8 cellular contexts compared by ENCODE assay signal in the genomic region with DNA sequence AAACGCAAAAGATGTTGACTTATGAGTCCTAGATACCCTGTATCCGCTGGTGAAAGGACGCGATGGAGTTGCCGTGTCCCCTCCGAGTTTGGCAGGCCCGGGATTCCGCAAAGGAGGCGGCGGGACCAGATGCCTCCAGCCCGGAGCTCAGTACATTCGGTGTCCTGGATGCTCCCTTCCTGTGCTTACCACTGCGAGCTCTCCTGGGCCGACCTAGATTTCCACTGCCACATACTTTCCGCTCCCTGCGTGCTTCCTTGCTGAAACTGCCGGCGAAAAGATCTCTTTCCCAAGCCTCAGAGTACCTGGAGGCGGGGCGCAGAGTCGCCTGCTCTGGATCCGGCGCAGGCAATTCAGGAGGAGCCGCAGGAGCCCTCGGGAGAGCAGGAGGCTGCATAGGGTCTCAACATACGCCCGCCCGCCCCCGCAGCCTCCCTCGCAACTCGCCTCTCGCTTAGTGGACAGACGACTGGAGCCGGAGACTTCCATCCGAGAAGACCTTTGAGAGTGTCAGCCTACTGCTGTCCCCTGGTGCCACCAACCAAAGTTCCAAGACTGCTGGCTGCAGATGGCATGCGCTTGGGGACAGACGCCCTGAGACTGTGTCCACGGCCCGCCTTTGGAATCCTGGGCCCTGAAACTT. TPM values are rescaled to one million over a fixed set of nuclear protein-coding genes. Genes with fewer than 3 reads are reported as not detected.
DNase-seq lines count a peak whose midpoint lies in the region; ATAC-seq and TF ChIP-seq lines count a peak whose summit lies in the region.
"Had no signal": no experiment of that assay in that cellular context is flagged by ENCODE, and none has a peak within 500 bp of the region (broad histone marks: within the 10 kb centered on the region; RNA-seq: fewer than 3 reads in every experiment).

No MANE protein-coding gene starts in this region.

- in situ Hi-C loops in brain microvascular endothelial cell (cut with HindIII; ENCODE audit: low pct_ligation_motif_present, low sequenced_read_pairs) = no loop called here

- ATAC-seq in GM21737 (IDR thresholded peaks at IDR 0.05; ENCODE audit: unreplicated experiment) = no peak

- H3K9me3 ChIP-seq in HUES64 (ENCODE audit: insufficient read depth, low read depth, low read length) = no peaks in the 10 kb centered on the region
- peaks cover 0 to 4% (median under 1%) of the 10 kb centered on the region in 4 donors for H3K9me3 ChIP-seq in stomach
- no peaks in the 10 kb centered on the region for H3K9me3 ChIP-seq in CD4-positive, alpha-beta memory T cell (ENCODE audit: control insufficient read depth in 1 of 2, low read length in 2 of 2)

- TF ChIP-seq CTCF in brain microvascular endothelial cell (IDR thresholded peaks at IDR 0.05; ENCODE audit: low read depth, low read length, missing control alignments) = no peak
- no peak for TF ChIP-seq CTCF in stomach (IDR thresholded peaks at IDR 0.05)

- no peak overlapping the region for H3K4me3 Mint-ChIP-seq in CD4-positive, alpha-beta memory T cell

- no peaks in the 10 kb centered on the region for H3K9me3 Mint-ChIP-seq in CD4-positive, alpha-beta memory T cell

- TF ChIP-seq POLR2A in stomach (IDR thresholded peaks at IDR 0.05) = no peak

- H3K27me3 ChIP-seq in HUES64 (ENCODE audit: insufficient read depth, low read length) = peaks cover 89% of the 10 kb centered on the region
- no peaks in the 10 kb centered on the region for H3K27me3 ChIP-seq in brain microvascular endothelial cell (replicated peaks)
- peaks cover 30 to 100% (median 65%) of the 10 kb centered on the region in 3 donors for H3K27me3 ChIP-seq in stomach
- no peaks in the 10 kb centered on the region for H3K27me3 ChIP-seq in CD4-positive, alpha-beta memory T cell (ENCODE audit: insufficient read depth, low read length)

- H3K27ac ChIP-seq in HUES64 (ENCODE audit: low read depth, low read length) (no peak overlapping the region), brain microvascular endothelial cell (no peak overlapping the region), stomach (peak overlapping the region in 1 of 5 donors; percentile 30)
- no peak overlapping the region for H3K27ac ChIP-seq in CD4-positive, alpha-beta memory T cell (ENCODE audit: low read depth, low read length)

- H3K27ac Mint-ChIP-seq in CD4-positive, alpha-beta memory T cell = no peak overlapping the region

- no peaks in the 10 kb centered on the region for H3K27me3 Mint-ChIP-seq in CD4-positive, alpha-beta memory T cell

- 3% methylated on average over 39 of the region's 39 CpGs for WGBS in HUES64
- WGBS in stomach, 5 donors = 4 to 14% (median 10%) methylated on average over 25 to 39 of the region's 39 CpGs

- CTCF ChIA-PET in CD4-positive, alpha-beta memory T cell (lab: Charles Lee; ENCODE audit: partially characterized antibody) = interaction anchor here (2.1 kb wide), 1 partner anchor 91 kb away, joined by 8 read pairs; no protein-coding TSS in a partner anchor

- no peaks in the 10 kb centered on the region for H3K36me3 ChIP-seq in HUES64 (ENCODE audit: insufficient read depth, low read length)
- H3K36me3 ChIP-seq in brain microvascular endothelial cell (replicated peaks) = no peaks in the 10 kb centered on the region
- H3K36me3 ChIP-seq in stomach = no peaks in the 10 kb centered on the region
- no peaks in the 10 kb centered on the region for H3K36me3 ChIP-seq in CD4-positive, alpha-beta memory T cell (ENCODE audit: insufficient read depth, low read length)

- POLR2A ChIA-PET in CD4-positive, alpha-beta memory T cell (lab: Charles Lee; ENCODE audit: partially characterized antibody) = interaction anchor here (12.9 to 13.4 kb wide), 2 partner anchors 8 to 23 kb away, joined by 765 to 991 read pairs; no protein-coding TSS in a partner anchor

- intact Hi-C loops in stomach (cut with DNase I; ENCODE audit: low total_unique reads) = no loop called here
- intact Hi-C loops in CD4-positive, alpha-beta memory T cell (cut with micrococcal nuclease) = no loop called here

- peaks cover 11% of the 10 kb centered on the region for H3K4me1 ChIP-seq in HUES64 (ENCODE audit: insufficient read depth, low read length)
- H3K4me1 ChIP-seq in stomach = peaks cover 0 to 12% (median 10%) of the 10 kb centered on the region in 4 donors
- peaks cover 17% of the 10 kb centered on the region for H3K4me1 ChIP-seq in CD4-positive, alpha-beta memory T cell (ENCODE audit: insufficient read depth, low read length)

- no peak for TF ChIP-seq EP300 in stomach (IDR thresholded peaks at IDR 0.05)

- peaks cover 4 to 18% (median 9%) of the 10 kb centered on the region in 4 donors for H3K4me1 Mint-ChIP-seq in CD4-positive, alpha-beta memory T cell

- H3K4me3 ChIP-seq in HUES64 (ENCODE audit: low read length) (peak overlapping the region; percentile 54), brain microvascular endothelial cell (ENCODE audit: low read depth, low read length) (peak overlapping the region; percentile 59), stomach (peak overlapping the region; percentile 3 to 33 (median 11))
- H3K4me3 ChIP-seq in CD4-positive, alpha-beta memory T cell (ENCODE audit: low read length in 2 of 2) = no peak overlapping the region

- DNase-seq in brain microvascular endothelial cell = no peak
- peak; percentile 57 for DNase-seq in iris pigment epithelial cell (ENCODE audit: low read depth)
- DNase-seq in stomach = no peak
- DNase-seq in medulla oblongata (ENCODE audit: extremely low spot score) = no peak
- no peak for DNase-seq in CD4-positive, alpha-beta memory T cell
- DNase-seq: NCI-H446 treated with DMSO at 0.1 percent for 48 hours had no signal

- H3K36me3 Mint-ChIP-seq in CD4-positive, alpha-beta memory T cell = peaks cover 0 to under 1% of the 10 kb centered on the region in 2 donors

- no peak overlapping the region for H3K9ac ChIP-seq in HUES64 (ENCODE audit: low read depth, low read length)

RNA-seq across cellular contexts. Expression of gene ANXA2R, which starts 39.8 kb away (rescaled TPM):
- 0.15 TPM for polyA plus RNA-seq in HUES64 (2013, experiment 1 of 2)
- not detected for polyA plus RNA-seq in HUES64 (2013, experiment 2 of 2)
- 1 to 10 TPM in 4 of 5 donors, not detected in 1; 1.2 to 7.5 (median 2.8) TPM for total RNA-seq in stomach
- 1 to 10 TPM in 1 of 3 donors, under 1 TPM in 2; 0.76 to 2.2 (median 0.87) TPM for polyA plus RNA-seq in stomach
- total RNA-seq in CD4-positive, alpha-beta memory T cell = 10 to 100 TPM; 43.4 to 47.8 TPM
- 10 to 100 TPM; 35.8 to 47.0 TPM for polyA plus RNA-seq in CD4-positive, alpha-beta memory T cell

Comparison
In these comparisons a context has a peak if more than half of its experiments do, and no peak if none do; other contexts are left out.
1. H3K4me3 ChIP-seq: peak in HUES64 (single experiment), brain microvascular endothelial cell (single experiment) and stomach (4 of 4); none in CD4-positive, alpha-beta memory T cell (0 of 2).
2. RNA of gene ANXA2R, which starts 39.8 kb away (total RNA-seq): 43.4 to 47.8 TPM in CD4-positive, alpha-beta memory T cell; 1.2 to 7.5 TPM in stomach; every median in the first group is over 4 times any median in the second.